In genomic region chr19:55172318-55172717, GRCh38 we compare ENCODE assay signal across 9 cellular contexts. TPM values are rescaled to one million over a fixed set of nuclear protein-coding genes. Genes with fewer than 3 reads are reported as not detected.
A peak's percentile ranks its signal among the peaks of the same experiment; 100 is the strongest.
DNase-seq lines count a peak whose midpoint lies in the region; TF ChIP-seq lines count a peak whose summit lies in the region.
"Not testable (repeated sequence)": the region's sequence is repeated elsewhere in the genome, so short reads cannot be mapped to it uniquely, and the experiment has no call there.
"Had no signal": no experiment of that assay in that cellular context is flagged by ENCODE, and none has a peak within 500 bp of the region (broad histone marks: within the 10 kb centered on the region; RNA-seq: fewer than 3 reads in every experiment).

No MANE protein-coding gene starts in this region.

- TF ChIP-seq CTCF in AG09309 (IDR thresholded peaks at IDR 0.05; ENCODE audit: control insufficient read depth, insufficient read depth, low read depth, low read length, missing control alignments); chondrocyte (IDR thresholded peaks at IDR 0.05); progenitor cell of endocrine pancreas (IDR thresholded peaks at IDR 0.05; ENCODE audit: unreplicated experiment): not testable (repeated sequence)

- peak overlapping the region; percentile 70 for H3K4me3 Mint-ChIP-seq in activated CD4-positive, alpha-beta T cell treated with anti-CD3 and anti-CD28 coated beads, Interleukin-2, amount 10 ng/mL, durations not matched to agents 24 days and 14 days
- H3K4me3 Mint-ChIP-seq in chondrocyte (ENCODE audit: unreplicated experiment) (peak overlapping the region; percentile 70), progenitor cell of endocrine pancreas (ENCODE audit: low read depth) (peak overlapping the region; percentile 21)

- H3K9me3 ChIP-seq in HUES48 (ENCODE audit: control insufficient read depth, insufficient read depth, low read length); iPS-20b (ENCODE audit: insufficient read depth, low read depth, low read length): not testable (repeated sequence)

- H3K27me3 ChIP-seq in HUES48 (ENCODE audit: control insufficient read depth, insufficient read depth, low read length) (peaks cover 66% of the 10 kb centered on the region), iPS-20b (ENCODE audit: insufficient read depth, low read length) (peaks cover 87% of the 10 kb centered on the region)

- H3K36me3 ChIP-seq in HUES48 (ENCODE audit: control insufficient read depth, insufficient read depth, low read length); iPS-20b (ENCODE audit: insufficient read depth, low read depth, low read length): not testable (repeated sequence)

- peaks cover 13% of the 10 kb centered on the region for H3K4me1 Mint-ChIP-seq in activated CD4-positive, alpha-beta T cell treated with anti-CD3 and anti-CD28 coated beads, Interleukin-2, amount 10 ng/mL, durations not matched to agents 24 days and 14 days
- peaks cover 12% of the 10 kb centered on the region for H3K4me1 Mint-ChIP-seq in chondrocyte (ENCODE audit: low read depth)
- H3K4me1 Mint-ChIP-seq in progenitor cell of endocrine pancreas (ENCODE audit: low read depth) = not testable (repeated sequence)

- H3K27ac Mint-ChIP-seq in activated CD4-positive, alpha-beta T cell treated with anti-CD3 and anti-CD28 coated beads, Interleukin-2, amount 10 ng/mL, durations not matched to agents 24 days and 14 days = peak overlapping the region; percentile 45
- H3K27ac Mint-ChIP-seq in chondrocyte (ENCODE audit: unreplicated experiment) (peak overlapping the region; percentile 13), progenitor cell of endocrine pancreas (peak overlapping the region; percentile 34)

- not testable (repeated sequence) for DNase-seq in AG09309 (ENCODE audit: low read depth); activated CD4-positive, alpha-beta T cell treated with anti-CD3 and anti-CD28 coated beads, Interleukin-2, amount 10 ng/mL, durations not matched to agents 24 days and 14 days; chondrocyte (ENCODE audit: low spot score); progenitor cell of endocrine pancreas (ENCODE audit: low spot score, unreplicated experiment)

- H3K9ac ChIP-seq in HUES48 (ENCODE audit: low read depth, low read length); iPS-20b (ENCODE audit: low read depth, low read length): not testable (repeated sequence)

- peak overlapping the region; percentile 71 for H3K4me3 ChIP-seq in AG09309 (ENCODE audit: control insufficient read depth, low read depth, low read length)
- H3K4me3 ChIP-seq in HUES48 (ENCODE audit: low read depth, low read length) = peak overlapping the region; percentile 72; the same call in 1 of the 2 replicates
- H3K4me3 ChIP-seq in iPS-20b (ENCODE audit: low read length) = peak overlapping the region; percentile 82; the same call in 1 of the 2 replicates

- intact Hi-C loops in activated CD4-positive, alpha-beta T cell treated with anti-CD3 and anti-CD28 coated beads, Interleukin-2, amount 10 ng/mL, durations not matched to agents 24 days and 14 days (cut with micrococcal nuclease) = not testable (repeated sequence)

- H3K27me3 Mint-ChIP-seq in activated CD4-positive, alpha-beta T cell treated with anti-CD3 and anti-CD28 coated beads, Interleukin-2, amount 10 ng/mL, durations not matched to agents 24 days and 14 days = peaks cover 64% of the 10 kb centered on the region
- H3K27me3 Mint-ChIP-seq in chondrocyte (ENCODE audit: low read depth) (peaks cover 35% of the 10 kb centered on the region), progenitor cell of endocrine pancreas (peaks cover 80% of the 10 kb centered on the region)

- H3K27ac ChIP-seq in HUES48 (ENCODE audit: low read depth, low read length); iPS-20b (ENCODE audit: low read length): not testable (repeated sequence)

- H3K9me3 Mint-ChIP-seq in activated CD4-positive, alpha-beta T cell treated with anti-CD3 and anti-CD28 coated beads, Interleukin-2, amount 10 ng/mL, durations not matched to agents 24 days and 14 days; chondrocyte (ENCODE audit: low read depth); progenitor cell of endocrine pancreas (ENCODE audit: low read depth): not testable (repeated sequence)

- not testable (repeated sequence) for H3K36me3 Mint-ChIP-seq in activated CD4-positive, alpha-beta T cell treated with anti-CD3 and anti-CD28 coated beads, Interleukin-2, amount 10 ng/mL, durations not matched to agents 24 days and 14 days (ENCODE audit: low read depth); chondrocyte (ENCODE audit: low read depth); progenitor cell of endocrine pancreas (ENCODE audit: insufficient read depth)

- H3K4me1 ChIP-seq in HUES48 (ENCODE audit: control insufficient read depth, insufficient read depth, low read length); iPS-20b (ENCODE audit: insufficient read depth, low read length): not testable (repeated sequence)

RNA-seq across cellular contexts. Expression of gene DNAAF3, which starts 5.9 kb away (rescaled TPM):
- not detected in 2 replicates for total RNA-seq in activated CD4-positive, alpha-beta T cell treated with anti-CD3 and anti-CD28 coated beads, Interleukin-2, amount 10 ng/mL, durations not matched to agents 24 days and 14 days
- total RNA-seq in chondrocyte = 0.90 to 2.2 TPM (median 1.3 TPM) in 3 replicates
- 14.9 and 18.4 TPM in 2 replicates for total RNA-seq in progenitor cell of endocrine pancreas
- total RNA-seq: CD4-positive, CD25-positive, alpha-beta regulatory T cell had no signal

RNA-seq across cellular contexts. Expression of gene SYT5, which starts 7.8 kb away (rescaled TPM):
- not detected in 2 replicates for total RNA-seq in activated CD4-positive, alpha-beta T cell treated with anti-CD3 and anti-CD28 coated beads, Interleukin-2, amount 10 ng/mL, durations not matched to agents 24 days and 14 days
- total RNA-seq in chondrocyte = 0.80 TPM in 1 of 3 replicates, not detected in the others
- 4.3 and 4.8 TPM in 2 replicates for total RNA-seq in progenitor cell of endocrine pancreas
- total RNA-seq: activated CD8-positive, alpha-beta memory T cell treated with anti-CD3 and anti-CD28 coated beads, Interleukin-2, amount 10 ng/mL, durations not matched to agents 7 days and 5 days; thyroid gland had no signal

RNA-seq across cellular contexts. Expression of gene TNNI3, which starts 14.8 kb away (rescaled TPM):
- total RNA-seq in activated CD4-positive, alpha-beta T cell treated with anti-CD3 and anti-CD28 coated beads, Interleukin-2, amount 10 ng/mL, durations not matched to agents 24 days and 14 days = not detected in 2 replicates
- total RNA-seq in chondrocyte (not detected in 3 replicates), progenitor cell of endocrine pancreas (5.5 and 6.0 TPM in 2 replicates)
- total RNA-seq: activated CD8-positive, alpha-beta memory T cell treated with anti-CD3 and anti-CD28 coated beads, Interleukin-2, amount 10 ng/mL, durations not matched to agents 7 days and 5 days; CD4-positive, CD25-positive, alpha-beta regulatory T cell; thyroid gland had no signal

RNA-seq across cellular contexts. Expression of gene TNNT1, which starts 23.3 kb away (rescaled TPM):
- total RNA-seq in activated CD4-positive, alpha-beta T cell treated with anti-CD3 and anti-CD28 coated beads, Interleukin-2, amount 10 ng/mL, durations not matched to agents 24 days and 14 days = 0.36 and 0.51 TPM in 2 replicates
- total RNA-seq in chondrocyte (0.62 TPM in 1 of 3 replicates, not detected in the others), progenitor cell of endocrine pancreas (4.6 and 5.5 TPM in 2 replicates)
- total RNA-seq: CD4-positive, CD25-positive, alpha-beta regulatory T cell; thyroid gland had no signal

RNA-seq across cellular contexts. Expression of gene PTPRH, which starts 37.0 kb away (rescaled TPM):
- total RNA-seq in activated CD4-positive, alpha-beta T cell treated with anti-CD3 and anti-CD28 coated beads, Interleukin-2, amount 10 ng/mL, durations not matched to agents 24 days and 14 days = not detected in 2 replicates
- 0.42 to 0.54 TPM in 2 of 3 replicates, not detected in the other for total RNA-seq in chondrocyte
- total RNA-seq in progenitor cell of endocrine pancreas = 0.43 and 1.6 TPM in 2 replicates
- total RNA-seq: activated CD8-positive, alpha-beta memory T cell treated with anti-CD3 and anti-CD28 coated beads, Interleukin-2, amount 10 ng/mL, durations not matched to agents 7 days and 5 days; CD4-positive, CD25-positive, alpha-beta regulatory T cell had no signal
